14 cellular contexts compared by ENCODE assay signal in the genomic region with DNA sequence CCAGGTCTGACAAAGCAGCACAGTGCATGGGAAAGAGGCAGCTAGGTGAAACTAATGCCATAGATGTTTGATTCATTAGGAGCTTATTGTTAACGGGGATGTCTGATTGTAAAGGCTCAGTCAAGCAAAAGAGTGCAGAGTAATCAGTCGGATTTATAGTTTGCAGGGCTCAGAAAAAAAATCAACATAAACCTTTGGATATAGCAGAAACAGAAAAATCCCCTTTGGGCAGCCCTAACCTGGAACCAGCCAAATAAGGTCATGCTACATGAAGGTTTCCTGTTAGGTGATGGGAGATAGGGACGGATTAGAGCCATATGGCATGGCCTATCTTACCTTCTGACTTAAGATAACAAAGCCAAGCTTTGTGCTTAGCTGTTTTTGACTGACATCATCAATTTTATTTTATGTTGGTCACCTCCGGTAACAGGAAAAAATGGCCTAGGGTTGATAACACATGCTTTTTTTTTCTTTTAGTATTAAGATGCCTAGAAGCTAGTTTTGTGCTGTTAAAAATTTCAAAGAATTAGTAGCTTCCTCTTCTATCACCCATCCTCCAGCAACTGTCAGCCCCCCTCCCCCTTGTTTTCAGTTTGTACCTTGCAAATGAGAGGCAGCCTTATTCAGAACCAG.
A peak's percentile ranks its signal among the peaks of the same experiment; 100 is the strongest.
DNase-seq lines count a peak whose midpoint lies in the region; FAIRE-seq and TF ChIP-seq lines count a peak whose summit lies in the region.
"Had no signal": no experiment of that assay in that cellular context is flagged by ENCODE, and none has a peak within 500 bp of the region (broad histone marks: within the 10 kb centered on the region; RNA-seq: fewer than 3 reads in every experiment).

No MANE protein-coding gene starts in this region.

- no peak overlapping the region for H2BK12ac ChIP-seq in H1 (ENCODE audit: low read depth, low read length)

- H3K9me3 ChIP-seq in OCI-LY3 (ENCODE audit: insufficient read depth, low read length) (no peaks in the 10 kb centered on the region), H1 (ENCODE audit: insufficient read depth in 2 of 2, low read depth in 1 of 2, low read length in 1 of 2) (no peaks in the 10 kb centered on the region), endodermal cell (ENCODE audit: control insufficient read depth, low read length) (no peaks in the 10 kb centered on the region)
- H3K9me3 ChIP-seq: psoas muscle had no signal

- no peaks in the 10 kb centered on the region for H4K20me1 ChIP-seq in OCI-LY3 (ENCODE audit: insufficient read depth, low read length)
- no peaks in the 10 kb centered on the region for H4K20me1 ChIP-seq in H1 (replicated peaks in 1 of 2; ENCODE audit: control insufficient read depth in 1 of 2, insufficient read depth in 2 of 2, low read length in 2 of 2)

- no peak for TF ChIP-seq EP300 in H1 (IDR thresholded peaks at IDR 0.05; ENCODE audit: borderline replicate concordance in 1 of 2, low read depth in 2 of 2, low read length in 2 of 2)

- H3K23me2 ChIP-seq in H1 (ENCODE audit: low read depth, low read length), result no peaks in the 10 kb centered on the region; the same call in 1 of the 2 replicates

- H3K9me3 Mint-ChIP-seq in endodermal cell, result no peaks in the 10 kb centered on the region
- H3K9me3 Mint-ChIP-seq: activated naive CD4-positive, alpha-beta T cell treated with anti-CD3 and anti-CD28 coated beads for 36 hours had no signal

- peak overlapping the region; percentile 36 for H3K4me2 ChIP-seq in OCI-LY3 (ENCODE audit: low read length)
- no peak overlapping the region for H3K4me2 ChIP-seq in H1 (ENCODE audit: insufficient read depth in 1 of 2, low read depth in 2 of 2, low read length in 2 of 2)
- H3K4me2 ChIP-seq: hepatocyte had no signal

- H2BK20ac ChIP-seq in H1 (ENCODE audit: low read length), result no peak overlapping the region

- H3K36me3 ChIP-seq in OCI-LY3 (replicated peaks; ENCODE audit: low read depth, low read length), result no peaks in the 10 kb centered on the region
- no peaks in the 10 kb centered on the region for H3K36me3 ChIP-seq in H1 (ENCODE audit: control insufficient read depth in 2 of 4, insufficient read depth in 4 of 4, low read length in 3 of 4)
- H3K36me3 ChIP-seq in endodermal cell (ENCODE audit: control insufficient read depth, insufficient read depth, low read length), result no peaks in the 10 kb centered on the region
- H3K36me3 ChIP-seq in brain microvascular endothelial cell (replicated peaks), result no peaks in the 10 kb centered on the region

- H3K27ac Mint-ChIP-seq in endodermal cell, result no peak overlapping the region
- H3K27ac Mint-ChIP-seq: activated naive CD4-positive, alpha-beta T cell treated with anti-CD3 and anti-CD28 coated beads for 36 hours had no signal

- no peaks in the 10 kb centered on the region for H3K79me2 ChIP-seq in OCI-LY3 (ENCODE audit: low read length)
- no peaks in the 10 kb centered on the region for H3K79me2 ChIP-seq in H1 (ENCODE audit: control insufficient read depth in 1 of 2, insufficient read depth in 2 of 2, low read length in 2 of 2)
- H3K79me2 ChIP-seq: hepatocyte had no signal

- no peak overlapping the region for H3K4ac ChIP-seq in H1 (replicated peaks; ENCODE audit: insufficient read length, low read depth, low read length)

- no peak overlapping the region for H3K27ac ChIP-seq in OCI-LY3 (ENCODE audit: low read length)
- no peak overlapping the region for H3K27ac ChIP-seq in H1 (ENCODE audit: low read depth, low read length)
- no peak overlapping the region for H3K27ac ChIP-seq in endodermal cell (ENCODE audit: low read depth, low read length)
- H3K27ac ChIP-seq in brain microvascular endothelial cell, result no peak overlapping the region
- H3K27ac ChIP-seq: hepatocyte, psoas muscle had no signal

- peaks cover 37% of the 10 kb centered on the region for H3K27me3 ChIP-seq in OCI-LY3 (ENCODE audit: low read depth, low read length)
- H3K27me3 ChIP-seq in H1 (replicated peaks in 1 of 4; ENCODE audit: control insufficient read depth in 3 of 4, extremely low read depth in 1 of 4, insufficient read depth in 3 of 4, low read length in 3 of 4), result no peaks in the 10 kb centered on the region
- peaks cover 15% of the 10 kb centered on the region for H3K27me3 ChIP-seq in endodermal cell (ENCODE audit: control insufficient read depth, insufficient read depth, low read length, poor library complexity, severe bottlenecking)
- H3K27me3 ChIP-seq in brain microvascular endothelial cell (replicated peaks), result no peaks in the 10 kb centered on the region
- H3K27me3 ChIP-seq: hepatocyte had no signal

- WGBS in H1 (ENCODE audit: extremely low coverage in 1 of 2, insufficient coverage in 1 of 2, insufficient read length in 1 of 2, insufficient replicate concordance in 2 of 2, low coverage in 1 of 2, low lambda C conversion rate in 2 of 2, missing lambda C conversion rate in 1 of 2), 2 experiments, result 61% methylated on average over 4 of the region's 4 CpGs; no CpG with 5 or more reads in 1 of the 2 experiments
- 61 to 83% methylated on average over 2 to 4 of the region's 4 CpGs for WGBS in endodermal cell (ENCODE audit: insufficient coverage in 1 of 2, insufficient read length in 1 of 2), 2 experiments

- H2AFZ ChIP-seq in OCI-LY3 (ENCODE audit: low read depth, low read length) (no peak overlapping the region), H1 (ENCODE audit: low read length) (no peak overlapping the region)
- H2AFZ ChIP-seq: hepatocyte had no signal

- TF ChIP-seq POLR2A in H1 (IDR thresholded peaks at IDR 0.05; ENCODE audit: control extremely low read depth in 1 of 2, low read depth in 2 of 2, low read length in 2 of 2), result no peak

- no peak for TF ChIP-seq CTCF in OCI-LY3 (IDR thresholded peaks at IDR 0.05; ENCODE audit: low read depth, low read length)
- no peak for TF ChIP-seq CTCF in H1 (IDR thresholded peaks at IDR 0.05; ENCODE audit: control extremely low read depth in 1 of 3, insufficient read depth in 1 of 3, low read depth in 1 of 3, low read length in 3 of 3)
- TF ChIP-seq CTCF in retinal pigment epithelial cell (conservative IDR thresholded peaks at IDR 0.05; ENCODE audit: low read depth, low read length), result no peak
- TF ChIP-seq CTCF in endodermal cell (conservative IDR thresholded peaks at IDR 0.05), result no peak
- no peak for TF ChIP-seq CTCF in brain microvascular endothelial cell (IDR thresholded peaks at IDR 0.05; ENCODE audit: low read depth, low read length, missing control alignments)

- H3K4me3 Mint-ChIP-seq in endodermal cell, result no peak overlapping the region
- H3K4me3 Mint-ChIP-seq: activated naive CD4-positive, alpha-beta T cell treated with anti-CD3 and anti-CD28 coated beads for 36 hours had no signal

- no peak overlapping the region for H2BK120ac ChIP-seq in H1 (replicated peaks; ENCODE audit: low read depth, low read length)

- H3K4me3 ChIP-seq in OCI-LY3 (ENCODE audit: low read length) (no peak overlapping the region), H1 (ENCODE audit: extremely low read depth in 1 of 4, insufficient read depth in 2 of 4, low read depth in 3 of 4, low read length in 4 of 4) (no peak overlapping the region), retinal pigment epithelial cell (ENCODE audit: low read length) (no peak overlapping the region), endodermal cell (ENCODE audit: low read length) (no peak overlapping the region), brain microvascular endothelial cell (ENCODE audit: low read depth, low read length) (no peak overlapping the region)
- H3K4me3 ChIP-seq: hepatocyte, psoas muscle had no signal

- no peak overlapping the region for H4K5ac ChIP-seq in H1 (ENCODE audit: insufficient read length, low read depth, low read length)

- no peak overlapping the region for H2AK5ac ChIP-seq in H1 (ENCODE audit: low read depth, low read length)

- no peak overlapping the region for H4K8ac ChIP-seq in H1 (ENCODE audit: extremely low read depth, insufficient read depth, low read length)

- no peak overlapping the region for H3K14ac ChIP-seq in H1 (ENCODE audit: insufficient read length)

- peaks cover 26% of the 10 kb centered on the region for H3K4me1 ChIP-seq in OCI-LY3 (ENCODE audit: low read length)
- H3K4me1 ChIP-seq in H1 (replicated peaks in 1 of 4; ENCODE audit: control insufficient read depth in 3 of 4, insufficient read depth in 4 of 4, low read length in 3 of 4), result peaks cover 2 to 14% (median 8%) of the 10 kb centered on the region in 4 experiments; a peak in 4 of 7 replicates
- H3K4me1 ChIP-seq in endodermal cell (ENCODE audit: control insufficient read depth, insufficient read depth, low read length), result peaks cover 18% of the 10 kb centered on the region
- H3K4me1 ChIP-seq: psoas muscle had no signal

- H3K4me1 Mint-ChIP-seq in endodermal cell, result peaks cover 38% of the 10 kb centered on the region

- no peak overlapping the region for H3K56ac ChIP-seq in H1 (replicated peaks; ENCODE audit: insufficient read length, low read depth, low read length)

- H3K18ac ChIP-seq in H1 (ENCODE audit: extremely low read depth, low read length), result no peak overlapping the region

- no peak overlapping the region for H3K23ac ChIP-seq in H1 (ENCODE audit: insufficient read length)

- TF ChIP-seq RAD21 in H1 (IDR thresholded peaks at IDR 0.05 in 1 of 2, conservative IDR thresholded peaks at IDR 0.05 in 1 of 2; ENCODE audit: low read depth in 2 of 2, low read length in 2 of 2), result no peak

- no peak for FAIRE-seq in H1 (lab: Jason Lieb, UNC)

- POLR2A ChIA-PET in H1 (lab: Charles Lee; ENCODE audit: partially characterized antibody), result no interaction called here

- no peak overlapping the region for H2BK5ac ChIP-seq in H1 (ENCODE audit: low read depth, low read length)

- no peaks in the 10 kb centered on the region for H3K79me1 ChIP-seq in H1 (ENCODE audit: low read depth, low read length)

- in situ Hi-C loops in brain microvascular endothelial cell (cut with HindIII; ENCODE audit: low pct_ligation_motif_present, low sequenced_read_pairs), result no loop called here

- no peak overlapping the region for H4K91ac ChIP-seq in H1 (replicated peaks; ENCODE audit: insufficient read length, low read length)

- peak; percentile 0 for DNase-seq in DMS53 (lab: John Stamatoyannopoulos, UW)
- no peak for DNase-seq in DMS53 treated with DMSO at 0.1 percent for 48 hours (lab: John Stamatoyannopoulos, UW; ENCODE audit: unreplicated experiment)
- DNase-seq in H1 (ENCODE audit: low read depth in 1 of 2, low spot score in 2 of 2), result no peak
- DNase-seq in retinal pigment epithelial cell (ENCODE audit: low read depth), result peak; percentile 52
- DNase-seq in endodermal cell, result no peak
- DNase-seq in NCI-H226, result no peak
- DNase-seq in brain microvascular endothelial cell, result no peak
- DNase-seq: 8988T; activated CD8-positive, alpha-beta memory T cell treated with anti-CD3 and anti-CD28 coated beads, Interleukin-2, amount 50 U/mL, for 48 hours; activated naive CD4-positive, alpha-beta T cell treated with anti-CD3 and anti-CD28 coated beads for 36 hours; COR-L47; psoas muscle had no signal

- H3K36me3 Mint-ChIP-seq in endodermal cell (ENCODE audit: low read depth), result no peaks in the 10 kb centered on the region

- H3K9ac ChIP-seq in OCI-LY3 (ENCODE audit: low read length) (no peak overlapping the region), H1 (replicated peaks in 1 of 4; ENCODE audit: extremely low read depth in 1 of 4, low read depth in 3 of 4, low read length in 3 of 4) (no peak overlapping the region), endodermal cell (ENCODE audit: extremely low read depth, low read length, poor library complexity, severe bottlenecking) (no peak overlapping the region)

- CTCF ChIA-PET in H1 (lab: Charles Lee; ENCODE audit: partially characterized antibody), result interaction anchor here (0.6 to 1.5 kb wide), 5 partner anchors 8 to 210 kb away, joined by 3 to 7 read pairs (median 3); no protein-coding TSS in a partner anchor

- H2BK15ac ChIP-seq in H1 (ENCODE audit: low read length), result no peak overlapping the region

- peaks cover 40% of the 10 kb centered on the region for H3K27me3 Mint-ChIP-seq in endodermal cell (ENCODE audit: insufficient read depth)

Comparison
In these comparisons a context has a peak if more than half of its experiments do, and no peak if none do; other contexts are left out.
1. DNase-seq: peak in DMS53 (single experiment) and retinal pigment epithelial cell (single experiment); none in DMS53 treated with DMSO at 0.1 percent for 48 hours (single experiment), H1 (0 of 2), endodermal cell (single experiment), NCI-H226 (single experiment) and brain microvascular endothelial cell (single experiment).